ENCODE assay signal across 8 cellular contexts in the genomic region with DNA sequence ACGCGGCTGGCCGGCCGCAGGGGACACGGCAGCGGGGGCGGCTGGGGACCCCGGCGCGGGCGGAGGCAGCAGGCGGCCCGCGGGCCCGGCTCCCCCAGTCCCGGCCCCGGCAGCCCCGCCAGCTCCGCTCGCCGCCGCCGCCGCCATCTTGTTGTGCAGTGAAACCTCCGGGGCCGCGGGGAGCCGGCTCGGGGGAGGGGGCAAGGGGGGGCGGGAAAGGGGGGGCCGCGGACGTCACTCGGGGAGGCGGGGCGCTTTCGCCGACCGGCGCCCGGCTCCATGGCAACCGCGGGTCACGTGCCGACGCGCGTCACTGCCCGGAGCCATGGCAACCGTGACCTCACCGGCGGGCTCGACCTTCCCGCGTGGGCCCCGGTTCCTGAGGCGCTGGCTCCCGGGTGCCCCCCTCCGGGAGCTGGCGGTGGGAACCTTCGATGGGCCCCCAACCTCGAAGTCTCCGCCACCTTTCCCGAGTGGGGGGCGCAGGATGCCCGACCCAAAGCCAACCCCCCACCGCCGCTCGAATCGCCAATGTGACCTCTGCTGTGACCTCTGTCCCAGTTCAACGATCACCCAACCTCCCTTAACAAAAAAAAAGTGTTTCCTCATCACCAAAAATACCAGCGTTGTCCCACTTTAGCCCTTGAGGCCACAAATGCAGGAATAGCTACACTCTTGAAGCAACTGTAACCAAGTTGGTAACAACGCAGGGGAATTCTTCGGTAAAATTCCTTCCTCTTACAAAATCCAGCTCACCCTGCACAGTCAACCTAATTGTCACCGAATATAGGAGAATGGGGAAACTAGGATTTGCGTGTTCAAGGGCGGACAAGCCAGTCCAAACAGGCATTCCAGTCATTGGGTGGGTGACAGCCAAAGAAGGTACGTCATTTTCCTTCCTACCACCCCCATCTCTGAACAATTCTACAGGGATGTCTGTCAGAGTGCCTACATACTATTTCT. TPM values are rescaled to one million over a fixed set of nuclear protein-coding genes. Genes with fewer than 3 reads are reported as not detected.
DNase-seq lines count a peak whose midpoint lies in the region; TF ChIP-seq lines count a peak whose summit lies in the region.

A gene (minus strand): TSS at position 160 of the 963 bp plus-strand sequence. CDS start 13 bp downstream, at position 147.

- peak; percentile 90 for DNase-seq in EL
- peak; percentile 99 for DNase-seq in H7
- DNase-seq in MG63, result peak; percentile 87
- DNase-seq in SHP77 treated with DMSO at 0.1 percent for 48 hours (lab: John Stamatoyannopoulos, UW), result peak; percentile 70
- DNase-seq in activated gamma-delta T cell treated with Interleukin-2 at 50 U/mL for 16 hours, result peak; percentile 92
- DNase-seq in foreskin fibroblast, result peak; percentile 93 to 99
- DNase-seq in stromal cell of bone marrow (ENCODE audit: low read depth), result peak; percentile 88

- peak within 1 kb of the TSS; percentile 72 for H3K4me3 ChIP-seq in H7 (ENCODE audit: insufficient read depth, low read depth, low read length)
- H3K4me3 ChIP-seq in MG63, result peak within 1 kb of the TSS; percentile 82
- H3K4me3 ChIP-seq in foreskin fibroblast (ENCODE audit: low read depth in 1 of 2, low read length in 2 of 2), result peak within 1 kb of the TSS; percentile 87 to 88
- peak within 1 kb of the TSS; percentile 70 for H3K4me3 ChIP-seq in neuron (ENCODE audit: low read length)

- TF ChIP-seq CTCF in foreskin fibroblast (IDR thresholded peaks at IDR 0.05; ENCODE audit: low read depth, low read length), result peak; percentile 66

- H3K9me3 ChIP-seq in MG63 (no peaks in the 10 kb centered on the region), neuron (ENCODE audit: low read length) (no peaks in the 10 kb centered on the region)

- peaks cover 41% of the 10 kb centered on the region for H3K4me1 ChIP-seq in neuron (ENCODE audit: insufficient read depth, low read length)

- peak within 1 kb of the TSS; percentile 69 for H2AFZ ChIP-seq in neuron (ENCODE audit: low read depth, low read length)

- H3K27me3 ChIP-seq in H7 (ENCODE audit: control insufficient read depth, insufficient read depth, low read length) (no peaks in the 10 kb centered on the region), MG63 (no peaks in the 10 kb centered on the region), neuron (ENCODE audit: insufficient read depth, low read length) (no peaks in the 10 kb centered on the region)

- H3K36me3 ChIP-seq in H7 (replicated peaks; ENCODE audit: control insufficient read depth, insufficient read depth, low read length) (no peaks in the 10 kb centered on the region), MG63 (no peaks in the 10 kb centered on the region), neuron (ENCODE audit: insufficient read depth, low read length) (no peaks in the 10 kb centered on the region)

RNA-seq across cellular contexts. Expression of the gene that starts here (rescaled TPM):
- total RNA-seq in H7 (2014; rRNA removed; shearing (Covaris generic)), result 14.4 and 17.5 TPM in 2 replicates
- 4.1 and 4.3 TPM in 2 replicates for total RNA-seq in MG63 (2014; rRNA removed; shearing (Covaris generic); ENCODE audit: low replicate concordance)

Comparison
In these comparisons a context has a peak if more than half of its experiments do, and no peak if none do; other contexts are left out.
1. Peak in every context shown above with its lines: DNase-seq and H3K4me3 ChIP-seq.